In genomic region chr10:95806687-95807380, GRCh38 we compare ENCODE assay signal across 1 cellular context. TPM values are rescaled to one million over a fixed set of nuclear protein-coding genes. Genes with fewer than 3 reads are reported as not detected.
"Had no signal": no experiment of that assay in that cellular context is flagged by ENCODE, and none has a peak within 500 bp of the region (broad histone marks: within the 10 kb centered on the region; RNA-seq: fewer than 3 reads in every experiment).

No MANE protein-coding gene starts in this region.

RNA-seq across cellular contexts. Expression of gene ENTPD1, which starts 50.9 kb away (rescaled TPM):
- total RNA-seq: progenitor cell of endocrine pancreas had no signal
